Comparison of ENCODE assay signal across 18 cellular contexts in genomic region chr9:20994486-20994885, GRCh38.
"Had no signal": no experiment of that assay in that cellular context is flagged by ENCODE, and none has a peak within 500 bp of the region (broad histone marks: within the 10 kb centered on the region; RNA-seq: fewer than 3 reads in every experiment).

No MANE protein-coding gene starts in this region.

- H3K9me3 ChIP-seq: left lung, thyroid gland, upper lobe of right lung had no signal

- H3K9ac ChIP-seq: neural progenitor cell had no signal

- H3K4me3 ChIP-seq: cardiac muscle cell, left lung, lung, neural progenitor cell, thyroid gland, upper lobe of right lung had no signal

- H3K4me2 ChIP-seq: neural progenitor cell had no signal

- H3K27me3 ChIP-seq: cardiac muscle cell, left lung, neural progenitor cell, thyroid gland, upper lobe of right lung had no signal

- H3K9me3 Mint-ChIP-seq: activated CD4-positive, alpha-beta memory T cell treated with anti-CD3 and anti-CD28 coated beads for 36 hours; activated naive CD4-positive, alpha-beta T cell treated with anti-CD3 and anti-CD28 coated beads for 36 hours; activated naive CD8-positive, alpha-beta T cell treated with anti-CD3 and anti-CD28 coated beads, Interleukin-2, amount 10 ng/mL, durations not matched to agents 7 days and 5 days; activated T-cell treated with anti-CD3 and anti-CD28 coated beads, Interleukin-2, amount 50 U/mL, for 72 hours had no signal

- H3K27ac ChIP-seq: cardiac muscle cell, left lung, neural progenitor cell, thyroid gland, upper lobe of right lung had no signal

- ATAC-seq: activated T-cell treated with anti-CD3 and anti-CD28 coated beads, Interleukin-2, amount 50 U/mL, for 72 hours; left lung; naive thymus-derived CD4-positive, alpha-beta T cell; upper lobe of right lung had no signal

- H3K27me3 Mint-ChIP-seq: activated CD4-positive, alpha-beta memory T cell treated with anti-CD3 and anti-CD28 coated beads for 36 hours; activated naive CD8-positive, alpha-beta T cell treated with anti-CD3 and anti-CD28 coated beads, Interleukin-2, amount 10 ng/mL, durations not matched to agents 7 days and 5 days; naive thymus-derived CD4-positive, alpha-beta T cell had no signal

- DNase-seq: activated CD4-positive, alpha-beta memory T cell treated with anti-CD3 and anti-CD28 coated beads for 36 hours; activated CD4-positive, alpha-beta T cell treated with anti-CD3 and anti-CD28 coated beads for 48 hours; activated effector memory CD4-positive, alpha-beta T cell treated with Interleukin-2 at 50 U/mL for 16 hours; activated naive CD4-positive, alpha-beta T cell treated with anti-CD3 and anti-CD28 coated beads for 36 hours; activated naive CD8-positive, alpha-beta T cell treated with anti-CD3 and anti-CD28 coated beads, Interleukin-2, amount 10 ng/mL, durations not matched to agents 7 days and 5 days; activated T-cell treated with anti-CD3 and anti-CD28 coated beads, Interleukin-2, amount 50 U/mL, for 72 hours; effector CD4-positive, alpha-beta T cell; erythroblast; foreskin melanocyte; left lung; naive thymus-derived CD4-positive, alpha-beta T cell; stimulated activated CD4-positive, alpha-beta T cell treated with anti-CD3 and anti-CD28 coated beads, Interleukin-4, amount 100 ng/mL, for 24 hours; stimulated activated naive CD4-positive, alpha-beta T cell treated with Interleukin-2 at 50 U/mL for 16 hours; thyroid gland; upper lobe of right lung had no signal

- H3K36me3 ChIP-seq: neural progenitor cell had no signal

- H2AFZ ChIP-seq: neural progenitor cell had no signal

- H3K4me1 ChIP-seq: neural progenitor cell had no signal

- H3K27ac Mint-ChIP-seq: activated CD4-positive, alpha-beta memory T cell treated with anti-CD3 and anti-CD28 coated beads for 36 hours; activated naive CD4-positive, alpha-beta T cell treated with anti-CD3 and anti-CD28 coated beads for 36 hours; activated naive CD8-positive, alpha-beta T cell treated with anti-CD3 and anti-CD28 coated beads, Interleukin-2, amount 10 ng/mL, durations not matched to agents 7 days and 5 days; activated T-cell treated with anti-CD3 and anti-CD28 coated beads, Interleukin-2, amount 50 U/mL, for 72 hours; neural progenitor cell had no signal

- H3K4me3 Mint-ChIP-seq: activated CD4-positive, alpha-beta memory T cell treated with anti-CD3 and anti-CD28 coated beads for 36 hours; activated naive CD4-positive, alpha-beta T cell treated with anti-CD3 and anti-CD28 coated beads for 36 hours; activated naive CD8-positive, alpha-beta T cell treated with anti-CD3 and anti-CD28 coated beads, Interleukin-2, amount 10 ng/mL, durations not matched to agents 7 days and 5 days; activated T-cell treated with anti-CD3 and anti-CD28 coated beads, Interleukin-2, amount 50 U/mL, for 72 hours; naive thymus-derived CD4-positive, alpha-beta T cell; neural progenitor cell had no signal
